ENCODE assay signal across 20 cellular contexts in the genomic region with DNA sequence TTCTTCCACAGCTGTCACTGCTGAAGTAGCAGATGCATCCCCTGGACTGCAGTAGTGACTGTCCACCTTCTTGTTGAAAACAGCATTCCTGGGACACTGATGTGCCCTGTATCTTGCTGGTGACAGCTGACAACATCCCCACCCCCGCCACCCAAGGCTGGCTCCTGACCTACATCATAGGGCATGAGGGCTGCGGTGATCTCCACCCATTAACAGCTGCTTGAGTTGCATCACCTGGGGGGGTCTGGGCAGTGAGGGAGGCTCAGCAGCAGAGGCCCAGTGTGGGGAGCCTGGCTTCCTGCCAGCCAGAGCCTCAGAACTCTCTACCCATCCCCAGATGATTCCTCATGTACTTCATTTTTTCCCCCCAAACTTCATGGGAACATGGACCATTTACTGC. TPM values are rescaled to one million over a fixed set of nuclear protein-coding genes. Genes with fewer than 3 reads are reported as not detected.
DNase-seq lines count a peak whose midpoint lies in the region; ATAC-seq and TF ChIP-seq lines count a peak whose summit lies in the region.
"Had no signal": no experiment of that assay in that cellular context is flagged by ENCODE, and none has a peak within 500 bp of the region (broad histone marks: within the 10 kb centered on the region; RNA-seq: fewer than 3 reads in every experiment).

No MANE protein-coding gene starts in this region.

- TF ChIP-seq EP300 in esophagus muscularis mucosa (IDR thresholded peaks at IDR 0.05) (no peak), sigmoid colon (IDR thresholded peaks at IDR 0.05) (no peak)

- H3K4me1 ChIP-seq in BE2C (peaks cover 14% of the 10 kb centered on the region), esophagus muscularis mucosa (peaks cover 14 to 64% (median 62%) of the 10 kb centered on the region in 4 donors), sigmoid colon (peaks cover 0 to 57% (median 48%) of the 10 kb centered on the region in 4 donors)
- H3K4me1 ChIP-seq: A549 had no signal

- TF ChIP-seq CTCF in BE2C (IDR thresholded peaks at IDR 0.05; ENCODE audit: low read depth, low read length) = no peak
- no peak for TF ChIP-seq CTCF in esophagus muscularis mucosa (IDR thresholded peaks at IDR 0.05)
- no peak for TF ChIP-seq CTCF in sigmoid colon (IDR thresholded peaks at IDR 0.05)

- peak; percentile 16 for DNase-seq in BE2C
- peak; percentile 68 for DNase-seq in NCI-H69 (lab: John Stamatoyannopoulos, UW)
- no peak for DNase-seq in esophagus muscularis mucosa (ENCODE audit: extremely low spot score)
- DNase-seq in sigmoid colon = peak; percentile 80
- no peak for DNase-seq in 8988T
- no peak for DNase-seq in OCI-M1 (lab: John Stamatoyannopoulos, UW)
- no peak for DNase-seq in occipital lobe (lab: John Stamatoyannopoulos, UW)
- DNase-seq: DMS 273 treated with DMSO at 0.1 percent for 48 hours; GOT3; kidney glomerular epithelial cell; MG63; NCI-H146; RPMI8226; stimulated activated CD4-positive, alpha-beta T cell treated with anti-CD3 and anti-CD28 coated beads, Interleukin-12 subunit alpha, Interleukin-12 subunit beta, amount 100 ng/mL, for 4 hours had no signal

- H3K4me3 ChIP-seq in BE2C (ENCODE audit: low read depth, low read length) (no peak overlapping the region), esophagus muscularis mucosa (peak overlapping the region; percentile 53 to 82 (median 65)), sigmoid colon (peak overlapping the region; percentile 50 to 82 (median 75))
- H3K4me3 ChIP-seq: A549, GM12878, MG63, upper lobe of left lung had no signal

- H3K27me3 ChIP-seq in BE2C (no peaks in the 10 kb centered on the region; the same call in 1 of the 2 replicates), esophagus muscularis mucosa (no peaks in the 10 kb centered on the region), sigmoid colon (no peaks in the 10 kb centered on the region)
- H3K27me3 ChIP-seq: MG63 had no signal

- TF ChIP-seq POLR2A in esophagus muscularis mucosa (IDR thresholded peaks at IDR 0.05; ENCODE audit: low read depth) = no peak
- no peak for TF ChIP-seq POLR2A in sigmoid colon (IDR thresholded peaks at IDR 0.05)

- peaks cover 4% of the 10 kb centered on the region for H3K36me3 ChIP-seq in BE2C
- no peaks in the 10 kb centered on the region for H3K36me3 ChIP-seq in esophagus muscularis mucosa
- no peaks in the 10 kb centered on the region for H3K36me3 ChIP-seq in sigmoid colon
- H3K36me3 ChIP-seq: MG63, upper lobe of left lung had no signal

- ATAC-seq in HG03342 (IDR thresholded peaks at IDR 0.05; ENCODE audit: unreplicated experiment) = no peak
- ATAC-seq: A549; activated naive CD4-positive, alpha-beta T cell treated with anti-CD3 and anti-CD28 coated beads, Interleukin-2, amount 50 U/mL, for 72 hours; GM12878; HepG2 had no signal

- no peaks in the 10 kb centered on the region for H3K9me3 ChIP-seq in BE2C
- H3K9me3 ChIP-seq in esophagus muscularis mucosa = no peaks in the 10 kb centered on the region
- no peaks in the 10 kb centered on the region for H3K9me3 ChIP-seq in sigmoid colon
- H3K9me3 ChIP-seq: A549, MG63, upper lobe of left lung had no signal

- H3K27ac ChIP-seq in esophagus muscularis mucosa (replicated peaks in 1 of 4) (peak overlapping the region; percentile 78 to 91 (median 88)), sigmoid colon (peak overlapping the region; percentile 85 to 95 (median 88))
- H3K27ac ChIP-seq: A549, upper lobe of left lung had no signal

- WGBS in esophagus muscularis mucosa = no CpG with 5 or more reads among the region's 2 CpGs
- WGBS in sigmoid colon, 2 donors = 69 to 71% methylated on average over 2 of the region's 2 CpGs

- intact Hi-C loops in esophagus muscularis mucosa (cut with DNase I) (no loop called here), sigmoid colon (cut with DNase I) (loop anchor here (10.0 kb wide), 1 partner anchor 297 kb away; no protein-coding TSS in a partner anchor)

RNA-seq across cellular contexts. Expression of gene PRUNE2, which starts 4.1 kb away (rescaled TPM):
- 24.7 TPM for polyA plus RNA-seq in BE2C (2012; ENCODE audit: insufficient read depth, insufficient read length, low read depth)
- total RNA-seq in esophagus muscularis mucosa = 100 to 1,000 TPM; 586 to 728 (median 654) TPM
- total RNA-seq in sigmoid colon = 100 to 1,000 TPM; 440 to 536 (median 490) TPM
- polyA plus RNA-seq in sigmoid colon = 10 to 100 TPM in 1 of 3 donors, 1 to 10 TPM in 2; 7.4 to 32.2 (median 8.4) TPM
- total RNA-seq in occipital lobe = 13.4 TPM
- polyA plus RNA-seq: HepG2 had no signal

Comparison
In these comparisons a context has a peak if more than half of its experiments do, and no peak if none do; other contexts are left out.
1. DNase-seq: peak in BE2C (single experiment), NCI-H69 (single experiment) and sigmoid colon (single experiment); none in esophagus muscularis mucosa (single experiment), 8988T (single experiment), OCI-M1 (single experiment) and occipital lobe (single experiment).
2. RNA of gene PRUNE2, which starts 4.1 kb away (total RNA-seq): 586 to 728 TPM in esophagus muscularis mucosa and 440 to 536 TPM in sigmoid colon; 13.4 TPM in occipital lobe (single experiment); every median in the first group is over 10 times any median in the second.